Comparison of ENCODE assay signal across 13 cellular contexts in the genomic region with DNA sequence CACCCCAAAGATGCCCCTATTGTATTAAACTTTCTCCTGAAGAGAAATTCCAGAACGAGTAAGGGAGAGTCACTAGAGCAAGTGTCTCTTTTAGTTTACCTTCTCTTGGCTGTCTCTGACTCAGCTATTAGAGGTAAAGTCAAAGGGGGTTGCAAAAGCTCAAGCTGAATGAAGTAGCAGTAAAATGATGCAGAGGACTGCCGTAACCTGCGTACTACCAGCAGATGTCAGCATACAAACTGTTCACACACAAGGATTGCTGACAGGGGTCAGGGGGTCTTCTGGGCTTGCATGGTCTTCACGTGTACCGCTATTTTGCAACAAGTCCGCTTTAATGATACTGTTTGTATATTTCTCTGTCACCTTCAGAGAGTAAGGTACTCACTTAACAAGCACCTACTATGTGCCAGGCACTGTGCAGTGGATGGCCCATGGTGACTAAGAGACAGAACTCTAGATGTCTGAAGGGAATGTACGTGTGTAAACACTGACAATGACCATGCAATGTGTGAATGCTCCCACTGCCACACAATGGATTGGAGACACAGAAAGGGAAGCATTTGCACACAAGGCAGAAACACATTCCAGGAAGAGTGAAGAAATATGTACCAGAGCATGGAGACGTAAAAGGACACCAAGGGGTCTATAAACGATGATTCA. TPM values are rescaled to one million over a fixed set of nuclear protein-coding genes. Genes with fewer than 3 reads are reported as not detected.
DNase-seq lines count a peak whose midpoint lies in the region; ATAC-seq, FAIRE-seq and TF ChIP-seq lines count a peak whose summit lies in the region.
"Had no signal": no experiment of that assay in that cellular context is flagged by ENCODE, and none has a peak within 500 bp of the region (broad histone marks: within the 10 kb centered on the region; RNA-seq: fewer than 3 reads in every experiment).

No MANE protein-coding gene starts in this region.

- no peaks in the 10 kb centered on the region for H3K79me2 ChIP-seq in DOHH2 (ENCODE audit: control insufficient read depth, low read length)

- no peaks in the 10 kb centered on the region for H4K20me1 ChIP-seq in DOHH2 (ENCODE audit: control insufficient read depth, insufficient read depth, low read depth, low read length)

- H3K27me3 ChIP-seq in DOHH2 (ENCODE audit: control insufficient read depth, low read length) = no peaks in the 10 kb centered on the region
- H3K27me3 ChIP-seq: transverse colon had no signal

- H3K27ac ChIP-seq in DOHH2 (ENCODE audit: low read depth, low read length) = no peak overlapping the region
- H3K27ac ChIP-seq: transverse colon had no signal

- no peaks in the 10 kb centered on the region for H3K36me3 ChIP-seq in DOHH2 (ENCODE audit: control insufficient read depth, low read length)
- H3K36me3 ChIP-seq: transverse colon had no signal

- DNase-seq in Kasumi-1 (lab: John Stamatoyannopoulos, UW) = peak; percentile 25 to 35
- peak; percentile 58 for DNase-seq in amniotic epithelial cell (ENCODE audit: low read depth)
- DNase-seq in left lobe of liver (ENCODE audit: low spot score) = no peak
- DNase-seq in HK-2 (ENCODE audit: unreplicated experiment) = no peak
- no peak for DNase-seq in foreskin melanocyte
- no peak for DNase-seq in urothelium cell line (ENCODE audit: low spot score)
- DNase-seq: activated naive CD4-positive, alpha-beta T cell treated with anti-CD3 and anti-CD28 coated beads for 36 hours; DMS153; NCI-H446 treated with DMSO at 0.1 percent for 48 hours; stimulated activated CD4-positive, alpha-beta T cell treated with anti-CD3 and anti-CD28 coated beads, Interleukin-4, amount 100 ng/mL, for 4 hours; transverse colon had no signal

- no peaks in the 10 kb centered on the region for H3F3A ChIP-seq in DOHH2 (ENCODE audit: control insufficient read depth, insufficient read depth)

- ATAC-seq in left lobe of liver = peak; percentile 16
- no peak for ATAC-seq in GM18870 (IDR thresholded peaks at IDR 0.05; ENCODE audit: unreplicated experiment)

- no peaks in the 10 kb centered on the region for H3K9me2 ChIP-seq in DOHH2 (replicated peaks; ENCODE audit: control insufficient read depth, low read length)

- FAIRE-seq in urothelium cell line (lab: Jason Lieb, UNC) = no peak

- no peaks in the 10 kb centered on the region for H3K9me3 ChIP-seq in DOHH2 (ENCODE audit: control insufficient read depth, insufficient read depth, low read length)
- H3K9me3 ChIP-seq: transverse colon had no signal

- H3K4me1 ChIP-seq in DOHH2 (ENCODE audit: control insufficient read depth, low read length) = peaks cover 9% of the 10 kb centered on the region

- no peak overlapping the region for H3K4me3 ChIP-seq in DOHH2 (ENCODE audit: low read length)
- H3K4me3 ChIP-seq: transverse colon had no signal

- TF ChIP-seq CTCF in DOHH2 (IDR thresholded peaks at IDR 0.05; ENCODE audit: low read depth, low read length, poor library complexity, severe bottlenecking) = peak; percentile 71

- no peak overlapping the region for H3K4me2 ChIP-seq in DOHH2 (ENCODE audit: low read length)

RNA-seq across cellular contexts. Expression of a gene that starts 34.9 kb away (rescaled TPM):
- 2.1 TPM for total RNA-seq in left lobe of liver

RNA-seq across cellular contexts. Expression of a gene that starts 34.9 kb away (rescaled TPM):
- 15.3 TPM for total RNA-seq in left lobe of liver

RNA-seq across cellular contexts. Expression of a gene that starts 46.8 kb away (rescaled TPM):
- 0.40 TPM for total RNA-seq in left lobe of liver
- total RNA-seq: activated naive CD4-positive, alpha-beta T cell treated with anti-CD3 and anti-CD28 coated beads for 36 hours; transverse colon had no signal

Comparison
In these comparisons a context has a peak if more than half of its experiments do, and no peak if none do; other contexts are left out.
1. DNase-seq: peak in Kasumi-1 (2 of 2) and amniotic epithelial cell (single experiment); none in left lobe of liver (single experiment), HK-2 (single experiment), foreskin melanocyte (single experiment) and urothelium cell line (single experiment).